7 cellular contexts compared by ENCODE assay signal in the genomic region with DNA sequence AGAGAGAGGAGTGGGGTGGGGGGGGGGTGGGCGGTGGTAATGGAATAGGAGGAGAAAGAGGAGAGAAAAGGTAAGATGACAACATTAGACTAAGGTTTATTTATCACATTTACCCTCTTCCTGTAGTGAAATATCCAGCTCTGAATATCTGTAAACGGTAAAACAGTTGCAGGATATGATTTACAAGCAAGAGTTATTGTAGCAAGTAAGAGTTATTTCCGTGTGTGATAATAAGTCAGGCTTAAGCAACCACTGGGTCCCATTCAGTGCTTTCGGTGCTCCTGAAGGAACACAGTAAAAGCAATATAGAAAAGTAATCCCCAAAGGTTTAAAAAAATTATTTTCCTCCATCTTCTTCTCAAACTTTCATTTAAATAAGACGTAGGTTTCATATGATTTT.
"Had no signal": no experiment of that assay in that cellular context is flagged by ENCODE, and none has a peak within 500 bp of the region (broad histone marks: within the 10 kb centered on the region; RNA-seq: fewer than 3 reads in every experiment).

No MANE protein-coding gene starts in this region.

- H3K4me3 ChIP-seq: GM23248, HAP-1 had no signal

- ATAC-seq: HCT116, HepG2 had no signal

- DNase-seq: GM23248, GOT3, H7, HFFc6 had no signal

- H3K9me3 ChIP-seq: HAP-1 had no signal

- H2AFZ ChIP-seq: GM23248 had no signal

- H3K4me1 ChIP-seq: HAP-1 had no signal

- H3K9ac ChIP-seq: GM23248 had no signal
